In the genomic region with DNA sequence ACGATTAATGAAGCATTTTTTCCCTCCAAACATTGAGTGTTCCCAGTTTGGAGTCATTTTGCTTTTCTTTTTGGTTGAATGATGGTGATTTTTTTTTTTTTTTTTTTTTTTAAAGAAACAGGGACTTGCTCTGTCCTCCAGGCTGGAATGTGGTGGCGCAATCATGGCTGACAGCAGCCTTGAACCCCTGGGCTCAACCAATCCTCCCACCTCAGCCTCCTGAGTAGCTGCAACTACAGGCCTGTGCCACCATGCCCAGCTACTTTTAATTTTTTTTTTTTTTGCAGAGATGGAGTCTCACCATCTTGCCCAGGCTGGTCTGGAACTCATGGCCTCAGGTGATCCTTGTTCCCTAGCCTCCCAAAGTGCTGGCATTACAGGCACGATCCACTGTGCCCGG, we compare ENCODE assay signal across 1 cellular context.
TF ChIP-seq lines count a peak whose summit lies in the region.

No MANE protein-coding gene starts in this region.

TF ChIP-seq in HepG2, 621 proteins besides CTCF, POLR2A, EP300 and RAD21:
- TF ChIP-seq HOXA3 (CRISPR knock-in tag; IDR thresholded peaks at IDR 0.05): 0 out of 2 replicates have a peak, but pooled peaks have one; percentile 21
- TF ChIP-seq CEBPB (IDR thresholded peaks at IDR 0.05; ENCODE audit: borderline replicate concordance, low read depth, low read length): peak; percentile 50; the same call in 1 of the 2 replicates
- peak; percentile 23 for TF ChIP-seq TEAD3 (CRISPR knock-in tag; optimal IDR thresholded peaks at IDR 0.05; ENCODE audit: borderline replicate concordance)
- TF ChIP-seq, protein P1, sequence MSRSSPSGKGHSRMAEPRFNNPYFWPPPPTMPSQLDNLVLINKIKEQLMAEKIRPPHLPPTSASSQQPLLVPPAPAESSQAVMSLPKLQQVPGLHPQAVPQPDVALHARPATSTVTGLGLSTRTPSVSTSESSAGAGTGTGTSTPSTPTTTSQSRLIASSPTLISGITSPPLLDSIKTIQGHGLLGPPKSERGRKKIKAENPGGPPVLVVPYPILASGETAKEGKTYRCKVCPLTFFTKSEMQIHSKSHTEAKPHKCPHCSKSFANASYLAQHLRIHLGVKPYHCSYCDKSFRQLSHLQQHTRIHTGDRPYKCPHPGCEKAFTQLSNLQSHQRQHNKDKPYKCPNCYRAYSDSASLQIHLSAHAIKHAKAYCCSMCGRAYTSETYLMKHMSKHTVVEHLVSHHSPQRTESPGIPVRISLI (CRISPR knock-in tag; IDR thresholded peaks at IDR 0.05; ENCODE audit: borderline replicate concordance): peak; percentile 69; the same call in 1 of the 2 replicates
- TF ChIP-seq, protein P2, sequence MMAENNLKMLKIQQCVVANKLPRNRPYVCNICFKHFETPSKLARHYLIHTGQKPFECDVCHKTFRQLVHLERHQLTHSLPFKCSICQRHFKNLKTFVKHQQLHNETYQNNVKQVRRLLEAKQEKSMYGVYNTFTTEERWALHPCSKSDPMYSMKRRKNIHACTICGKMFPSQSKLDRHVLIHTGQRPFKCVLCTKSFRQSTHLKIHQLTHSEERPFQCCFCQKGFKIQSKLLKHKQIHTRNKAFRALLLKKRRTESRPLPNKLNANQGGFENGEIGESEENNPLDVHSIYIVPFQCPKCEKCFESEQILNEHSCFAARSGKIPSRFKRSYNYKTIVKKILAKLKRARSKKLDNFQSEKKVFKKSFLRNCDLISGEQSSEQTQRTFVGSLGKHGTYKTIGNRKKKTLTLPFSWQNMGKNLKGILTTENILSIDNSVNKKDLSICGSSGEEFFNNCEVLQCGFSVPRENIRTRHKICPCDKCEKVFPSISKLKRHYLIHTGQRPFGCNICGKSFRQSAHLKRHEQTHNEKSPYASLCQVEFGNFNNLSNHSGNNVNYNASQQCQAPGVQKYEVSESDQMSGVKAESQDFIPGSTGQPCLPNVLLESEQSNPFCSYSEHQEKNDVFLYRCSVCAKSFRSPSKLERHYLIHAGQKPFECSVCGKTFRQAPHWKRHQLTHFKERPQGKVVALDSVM (CRISPR knock-in tag; IDR thresholded peaks at IDR 0.05): peak; percentile 87
- no peak for TF ChIP-seq ZNF501 (CRISPR knock-in tag; IDR thresholded peaks at IDR 0.05)
- peak; percentile 59; the same call in 1 of the 2 replicates for TF ChIP-seq CEBPG (CRISPR knock-in tag; IDR thresholded peaks at IDR 0.05)
- TF ChIP-seq NFE2L2 (IDR thresholded peaks at IDR 0.05; ENCODE audit: low read length): no peak
- TF ChIP-seq GATAD1 (CRISPR knock-in tag; IDR thresholded peaks at IDR 0.05): no peak
